ENCODE assay signal across 8 cellular contexts in genomic region chr10:28532509-28533314, GRCh38. TPM values are rescaled to one million over a fixed set of nuclear protein-coding genes. Genes with fewer than 3 reads are reported as not detected.
DNase-seq lines count a peak whose midpoint lies in the region; ATAC-seq, FAIRE-seq and TF ChIP-seq lines count a peak whose summit lies in the region.

WAC (plus strand) TSS chr10:28533118; CDS start chr10:28533580, 462 bp downstream.

- peak within 1 kb of the TSS; percentile 98 for H3K4me3 Mint-ChIP-seq in nephron progenitor cell
- H3K4me3 Mint-ChIP-seq in stimulated activated naive CD8-positive, alpha-beta T cell treated with anti-CD3 and anti-CD28 coated beads, Interleukin-15, amount 100 ng/mL, for 72 hours: peak within 1 kb of the TSS; percentile 97 to 100

- FAIRE-seq in H54 (lab: Jason Lieb, UNC): peak; percentile 48

- H3K9me2 ChIP-seq in Loucy (replicated peaks; ENCODE audit: low read depth, low read length): no peaks in the 10 kb centered on the region

- peaks cover 53% of the 10 kb centered on the region for H3K4me1 ChIP-seq in Loucy (ENCODE audit: insufficient read depth, low read length, poor library complexity, severe bottlenecking)

- no peaks in the 10 kb centered on the region for H3K27me3 ChIP-seq in Loucy (ENCODE audit: insufficient read depth, low read length, poor library complexity, severe bottlenecking)

- H3K4me3 ChIP-seq in Loucy (ENCODE audit: low read length, poor library complexity, severe bottlenecking) (peak within 1 kb of the TSS; percentile 100), fibroblast of the aortic adventitia (ENCODE audit: low read depth, low read length) (peak within 1 kb of the TSS; percentile 90)

- H3K9me3 Mint-ChIP-seq in nephron progenitor cell: peaks cover 8% of the 10 kb centered on the region
- H3K9me3 Mint-ChIP-seq in stimulated activated naive CD8-positive, alpha-beta T cell treated with anti-CD3 and anti-CD28 coated beads, Interleukin-15, amount 100 ng/mL, for 72 hours: no peaks in the 10 kb centered on the region

- peak within 1 kb of the TSS; percentile 84 for H2AFZ ChIP-seq in Loucy (ENCODE audit: low read length)

- H3K36me3 ChIP-seq in Loucy (ENCODE audit: insufficient read depth, low read length): peaks cover 26% of the 10 kb centered on the region

- H3K9ac ChIP-seq in Loucy (ENCODE audit: low read depth, low read length, poor library complexity, severe bottlenecking): peak within 1 kb of the TSS; percentile 99

- peaks cover 44% of the 10 kb centered on the region for H3K4me1 Mint-ChIP-seq in nephron progenitor cell
- peaks cover 53% of the 10 kb centered on the region for H3K4me1 Mint-ChIP-seq in stimulated activated naive CD8-positive, alpha-beta T cell treated with anti-CD3 and anti-CD28 coated beads, Interleukin-15, amount 100 ng/mL, for 72 hours

- DNase-seq in EL (peak; percentile 93), H54 (ENCODE audit: insufficient read length, low spot score) (peak; percentile 79), fibroblast of the aortic adventitia (ENCODE audit: low read depth) (peak; percentile 92), nephron progenitor cell (peak; percentile 99)
- peak; percentile 94 for DNase-seq in activated effector memory CD4-positive, alpha-beta T cell treated with Interleukin-2 at 50 U/mL for 16 hours
- peak; percentile 97 for DNase-seq in stimulated activated naive CD8-positive, alpha-beta T cell treated with anti-CD3 and anti-CD28 coated beads, Interleukin-15, amount 100 ng/mL, for 72 hours

- H3K4me2 ChIP-seq in Loucy (ENCODE audit: low read depth, low read length, poor library complexity, severe bottlenecking): peak within 1 kb of the TSS; percentile 98

- H3K79me2 ChIP-seq in Loucy (ENCODE audit: insufficient read depth, low read length): peaks cover 65% of the 10 kb centered on the region

- peaks cover 40% of the 10 kb centered on the region for H4K20me1 ChIP-seq in Loucy (ENCODE audit: insufficient read depth, low read length, poor library complexity, severe bottlenecking)

- no peaks in the 10 kb centered on the region for H3K27me3 Mint-ChIP-seq in nephron progenitor cell (ENCODE audit: low read depth, poor library complexity)
- H3K27me3 Mint-ChIP-seq in stimulated activated naive CD8-positive, alpha-beta T cell treated with anti-CD3 and anti-CD28 coated beads, Interleukin-15, amount 100 ng/mL, for 72 hours: no peaks in the 10 kb centered on the region

- H3K9me3 ChIP-seq in Loucy (ENCODE audit: insufficient read depth, low read depth, low read length): no peaks in the 10 kb centered on the region

- H3K36me3 Mint-ChIP-seq in nephron progenitor cell (ENCODE audit: low read depth): peaks cover 54% of the 10 kb centered on the region

- peak within 1 kb of the TSS; percentile 100 for H3K27ac Mint-ChIP-seq in nephron progenitor cell
- peak within 1 kb of the TSS; percentile 100 for H3K27ac Mint-ChIP-seq in stimulated activated naive CD8-positive, alpha-beta T cell treated with anti-CD3 and anti-CD28 coated beads, Interleukin-15, amount 100 ng/mL, for 72 hours

- TF ChIP-seq POLR2A in H54 (IDR thresholded peaks at IDR 0.05; ENCODE audit: low read depth, low read length) (peak; percentile 52; the same call in 1 of the 2 replicates), Raji (IDR thresholded peaks at IDR 0.05; ENCODE audit: insufficient read depth, low read depth, low read length) (peak; percentile 81)

- TF ChIP-seq CTCF in Loucy (conservative IDR thresholded peaks at IDR 0.05; ENCODE audit: low read length) (no peak), fibroblast of the aortic adventitia (IDR thresholded peaks at IDR 0.05; ENCODE audit: insufficient read depth, low read length) (no peak), nephron progenitor cell (IDR thresholded peaks at IDR 0.05) (no peak)

- no peaks in the 10 kb centered on the region for H3F3A ChIP-seq in Loucy (ENCODE audit: low read depth)

- peak; percentile 86 for ATAC-seq in stimulated activated naive CD8-positive, alpha-beta T cell treated with anti-CD3 and anti-CD28 coated beads, Interleukin-15, amount 100 ng/mL, for 72 hours

RNA-seq across cellular contexts. Expression of gene WAC, which starts in this region (rescaled TPM):
- 59.9 and 86.7 TPM in 2 replicates for total RNA-seq in fibroblast of the aortic adventitia (ENCODE audit: low replicate concordance)

Comparison
In these comparisons a context has a peak if more than half of its experiments do, and no peak if none do; other contexts are left out.
1. Peak in every context shown above with its lines: DNase-seq, ATAC-seq and H3K4me3 ChIP-seq.